9 cellular contexts compared by ENCODE assay signal in the genomic region with DNA sequence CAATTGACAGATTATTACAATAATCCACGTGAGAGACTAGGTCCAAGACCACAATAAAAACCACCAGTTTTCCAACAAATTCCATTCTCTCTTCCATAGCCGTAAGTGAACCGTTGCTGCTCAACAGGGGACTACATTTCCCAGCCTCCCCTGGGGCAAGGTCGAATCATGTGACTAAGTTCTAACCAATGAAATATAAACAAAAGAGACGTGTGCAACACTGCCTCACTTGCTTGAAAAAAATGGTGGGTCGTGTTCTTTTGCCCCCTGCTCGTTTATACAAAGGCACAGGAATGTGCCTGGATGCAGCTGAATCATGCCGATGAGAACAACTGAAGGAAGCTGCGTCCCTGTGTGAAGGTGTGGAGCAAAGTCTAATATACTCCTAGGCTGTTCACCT. TPM values are rescaled to one million over a fixed set of nuclear protein-coding genes. Genes with fewer than 3 reads are reported as not detected.
DNase-seq lines count a peak whose midpoint lies in the region; ATAC-seq, FAIRE-seq and TF ChIP-seq lines count a peak whose summit lies in the region.
"Had no signal": no experiment of that assay in that cellular context is flagged by ENCODE, and none has a peak within 500 bp of the region (broad histone marks: within the 10 kb centered on the region; RNA-seq: fewer than 3 reads in every experiment).

No MANE protein-coding gene starts in this region.

- DNase-seq in A549 (ENCODE audit: low read depth in 1 of 2, low spot score in 1 of 2): peak; percentile 77 to 84
- peak; percentile 71 for DNase-seq in iPS DF 4.7 (ENCODE audit: extremely low read depth, low spot score)
- no peak for DNase-seq in 8988T
- DNase-seq in epidermal melanocyte (ENCODE audit: insufficient read length, low spot score): no peak
- DNase-seq in SW480 (ENCODE audit: low spot score): no peak
- DNase-seq: naive B cell had no signal

- H3K4me3 ChIP-seq in A549: peak overlapping the region; percentile 33; the same call in 2 of the 3 replicates
- H3K4me3 ChIP-seq in HUES48 (ENCODE audit: low read depth, low read length): peak overlapping the region; percentile 44
- 0 out of 2 replicates have a peak overlapping the region, but pooled peaks have one; percentile 19 for H3K4me3 ChIP-seq in WI38 (ENCODE audit: low read depth, low read length)

- H3K27me3 ChIP-seq in HUES48 (ENCODE audit: control insufficient read depth, insufficient read depth, low read length): no peaks in the 10 kb centered on the region

- TF ChIP-seq POLR2A in A549 (IDR thresholded peaks at IDR 0.05; ENCODE audit: low read length): no peak

- CTCF ChIA-PET in A549 (lab: Yijun Ruan, JAX): interaction anchor here (0.6 kb wide), 1 partner anchor 89 kb away, joined by 3 read pairs; no protein-coding TSS in a partner anchor

- H3K4me2 ChIP-seq in A549: peak overlapping the region; percentile 57

- TF ChIP-seq EP300 in A549 (IDR thresholded peaks at IDR 0.05): no peak

- H3K9me3 ChIP-seq in A549 (no peaks in the 10 kb centered on the region), HUES48 (ENCODE audit: control insufficient read depth, insufficient read depth, low read length) (no peaks in the 10 kb centered on the region)

- TF ChIP-seq RAD21 in A549 (conservative IDR thresholded peaks at IDR 0.05 in 1 of 2, IDR thresholded peaks at IDR 0.05 in 1 of 2): no peak

- POLR2A ChIA-PET in A549 (lab: Yijun Ruan, JAX): no interaction called here

- H3K36me3 ChIP-seq in HUES48 (ENCODE audit: control insufficient read depth, insufficient read depth, low read length): no peaks in the 10 kb centered on the region

- peak; percentile 90 to 98 for ATAC-seq in A549
- ATAC-seq in HG03280 (IDR thresholded peaks at IDR 0.05; ENCODE audit: unreplicated experiment): no peak

- TF ChIP-seq CTCF in A549 (IDR thresholded peaks at IDR 0.05) (no peak), WI38 (IDR thresholded peaks at IDR 0.05; ENCODE audit: low read depth, low read length) (no peak)

- H3K4me1 ChIP-seq in A549 (no peaks in the 10 kb centered on the region), HUES48 (ENCODE audit: control insufficient read depth, insufficient read depth, low read length) (peaks cover 11% of the 10 kb centered on the region)

- no peak overlapping the region for H3K27ac ChIP-seq in A549
- H3K27ac ChIP-seq in HUES48 (ENCODE audit: low read depth, low read length): no peak overlapping the region

- 0 out of 2 replicates have a peak overlapping the region, but pooled peaks have one; percentile 2 for H3K9ac ChIP-seq in HUES48 (ENCODE audit: low read depth, low read length)

- FAIRE-seq in A549 (lab: Jason Lieb, UNC): peak; percentile 78

- WGBS in A549 (ENCODE audit: missing lambda C conversion rate): 11% methylated on average over 9 of the region's 9 CpGs

TF ChIP-seq in A549, 52 proteins besides CTCF, POLR2A, EP300 and RAD21:
- 0 out of 2 replicates have a peak, but pooled peaks have one; percentile 13 for TF ChIP-seq FOXS1 (CRISPR knock-in tag; IDR thresholded peaks at IDR 0.05)
- TF ChIP-seq, protein P1, sequence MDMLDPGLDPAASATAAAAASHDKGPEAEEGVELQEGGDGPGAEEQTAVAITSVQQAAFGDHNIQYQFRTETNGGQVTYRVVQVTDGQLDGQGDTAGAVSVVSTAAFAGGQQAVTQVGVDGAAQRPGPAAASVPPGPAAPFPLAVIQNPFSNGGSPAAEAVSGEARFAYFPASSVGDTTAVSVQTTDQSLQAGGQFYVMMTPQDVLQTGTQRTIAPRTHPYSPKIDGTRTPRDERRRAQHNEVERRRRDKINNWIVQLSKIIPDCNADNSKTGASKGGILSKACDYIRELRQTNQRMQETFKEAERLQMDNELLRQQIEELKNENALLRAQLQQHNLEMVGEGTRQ (IDR thresholded peaks at IDR 0.05): peak; percentile 69
- no peak for TF ChIP-seq EHF (CRISPR knock-in tag; IDR thresholded peaks at IDR 0.05)

RNA-seq across cellular contexts. Expression of a gene that starts 51.1 kb away (rescaled TPM):
- polyA plus RNA-seq in A549 (2011; rRNA removed) (7.2 and 7.8 TPM in 2 replicates), A549 (2017; fragmentation: RNase III; extraction: RNeasy Plus Mini Kit Qiagen cat#74134 plus additional on column Dnase treatment) (7.6 to 9.6 TPM (median 7.9 TPM) in 3 replicates)
- 4.8 and 6.5 TPM in 2 replicates for polyA plus RNA-seq in A549 (2012; cell fraction: cytosol; rRNA removed)
- polyA plus RNA-seq in A549 (2012; cell fraction: nucleus; rRNA removed): 5.4 and 7.7 TPM in 2 replicates
- 7.2 and 9.1 TPM in 2 replicates for polyA minus RNA-seq in A549 (2011; rRNA and poly(A)+ RNA removed)

Comparison
In these comparisons a context has a peak if more than half of its experiments do, and no peak if none do; other contexts are left out.
1. DNase-seq: peak in A549 (2 of 2) and iPS DF 4.7 (single experiment); none in 8988T (single experiment), epidermal melanocyte (single experiment) and SW480 (single experiment).
2. Peak in every context shown above with its lines, with median percentiles within 50 percentile points of each other: H3K4me3 ChIP-seq.